In genomic region chr9:113674436-113674835, GRCh38 we compare ENCODE assay signal across 18 cellular contexts.
A peak's percentile ranks its signal among the peaks of the same experiment; 100 is the strongest.
DNase-seq lines count a peak whose midpoint lies in the region; ATAC-seq and TF ChIP-seq lines count a peak whose summit lies in the region.
"Had no signal": no experiment of that assay in that cellular context is flagged by ENCODE, and none has a peak within 500 bp of the region (broad histone marks: within the 10 kb centered on the region; RNA-seq: fewer than 3 reads in every experiment).

No MANE protein-coding gene starts in this region.

- no peaks in the 10 kb centered on the region for H3K27me3 ChIP-seq in AG04450 (ENCODE audit: control insufficient read depth, insufficient read depth, low read length)
- H3K27me3 ChIP-seq in adrenal gland = no peaks in the 10 kb centered on the region

- H3K36me3 ChIP-seq in adrenal gland (replicated peaks in 1 of 2) = no peaks in the 10 kb centered on the region

- H3K4me1 ChIP-seq in adrenal gland (replicated peaks in 1 of 2) = peaks cover 0 to 16% of the 10 kb centered on the region in 2 donors
- H3K4me1 ChIP-seq: A549 had no signal

- H3K27ac ChIP-seq in AG04450 (ENCODE audit: low read depth, low read length) (peak overlapping the region; percentile 98), adrenal gland (peak overlapping the region in 4 of 5 donors; percentile 46 to 94 (median 74))
- H3K27ac ChIP-seq: A549 had no signal

- no peak for TF ChIP-seq POLR2A in adrenal gland (IDR thresholded peaks at IDR 0.05)

- POLR2A ChIA-PET in AG04450 (lab: Yijun Ruan, JAX) = interaction anchor here (0.7 kb wide), 1 partner anchor 47 kb away, joined by 5 read pairs; no protein-coding TSS in a partner anchor

- no peak for ATAC-seq in GM21737 (IDR thresholded peaks at IDR 0.05; ENCODE audit: unreplicated experiment)
- no peak for ATAC-seq in GM21576 (IDR thresholded peaks at IDR 0.05; ENCODE audit: unreplicated experiment)
- ATAC-seq: A549; stimulated activated naive CD8-positive, alpha-beta T cell treated with anti-CD3 and anti-CD28 coated beads, Interleukin-15, Interleukin-2, amounts not matched to agents 100 U/mL and 50 U/mL, for 24 hours had no signal

- intact Hi-C loops in adrenal gland (cut with DNase I) = no loop called here

- H3K4me3 ChIP-seq in AG04450 (ENCODE audit: low read depth, low read length) (no peak overlapping the region), adrenal gland (no peak overlapping the region), foreskin fibroblast (ENCODE audit: low read depth in 1 of 2, low read length in 2 of 2) (no peak overlapping the region)
- H3K4me3 ChIP-seq: A549 had no signal

- TF ChIP-seq CTCF in AG04450 (IDR thresholded peaks at IDR 0.05; ENCODE audit: low read depth, low read length) = no peak
- no peak for TF ChIP-seq CTCF in adrenal gland (IDR thresholded peaks at IDR 0.05)
- no peak for TF ChIP-seq CTCF in foreskin fibroblast (IDR thresholded peaks at IDR 0.05; ENCODE audit: low read depth, low read length)

- H3K9me3 ChIP-seq in AG04450 (ENCODE audit: control insufficient read depth, insufficient read depth, low read length) = peaks cover 9% of the 10 kb centered on the region; the same call in 1 of the 2 replicates
- no peaks in the 10 kb centered on the region for H3K9me3 ChIP-seq in adrenal gland (replicated peaks in 1 of 3)
- H3K9me3 ChIP-seq: A549 had no signal

- WGBS in adrenal gland, 4 donors = 38 to 54% (median 51%) methylated on average over 6 of the region's 6 CpGs

- CTCF ChIA-PET in AG04450 (lab: Charles Lee) = interaction anchor here (1.6 kb wide), 1 partner anchor 16 kb away, joined by 5 read pairs; no protein-coding TSS in a partner anchor

- no peak for DNase-seq in AG04450 (ENCODE audit: low read depth, low spot score)
- DNase-seq in HS-5 (ENCODE audit: low read depth) = peak; percentile 41
- DNase-seq in adrenal gland = peak in 4 of 7 donors; percentile 53 to 69 (median 66)
- DNase-seq in foreskin fibroblast = peak; percentile 30 to 71
- DNase-seq in putamen (ENCODE audit: low spot score) = no peak
- DNase-seq in activated T-cell treated with anti-CD3 and anti-CD28 coated beads, Interleukin-2, amount 50 U/mL, for 48 hours = no peak
- DNase-seq: activated gamma-delta T cell treated with Interleukin-2 at 50 U/mL for 16 hours; CD4-positive, alpha-beta memory T cell; DMS53; MV-4-11; NCI-H1930; NCI-H510A treated with DMSO at 0.1 percent for 48 hours; stimulated activated naive CD8-positive, alpha-beta T cell treated with anti-CD3 and anti-CD28 coated beads, Interleukin-15, Interleukin-2, amounts not matched to agents 100 U/mL and 50 U/mL, for 24 hours; T-helper 9 cell; trophoblast cell had no signal

Comparison
In these comparisons a context has a peak if more than half of its experiments do, and no peak if none do; other contexts are left out.
1. DNase-seq: peak in HS-5 (single experiment), adrenal gland (4 of 7) and foreskin fibroblast (2 of 2); none in AG04450 (single experiment), putamen (single experiment) and activated T-cell treated with anti-CD3 and anti-CD28 coated beads, Interleukin-2, amount 50 U/mL, for 48 hours (0 of 2).